In genomic region chr22:22770881-22771280, GRCh38 we compare ENCODE assay signal across 17 cellular contexts.
DNase-seq lines count a peak whose midpoint lies in the region; ATAC-seq and TF ChIP-seq lines count a peak whose summit lies in the region.
"Had no signal": no experiment of that assay in that cellular context is flagged by ENCODE, and none has a peak within 500 bp of the region (broad histone marks: within the 10 kb centered on the region; RNA-seq: fewer than 3 reads in every experiment).

No MANE protein-coding gene starts in this region.

- H4K20me1 ChIP-seq in smooth muscle cell (ENCODE audit: low read depth) = no peaks in the 10 kb centered on the region
- H4K20me1 ChIP-seq: BLaER1 treated with 17β-estradiol and CSF1 and Interleukin-3, amounts not matched to agents 10 nM and 100 nM had no signal

- no peaks in the 10 kb centered on the region for H3K9me3 Mint-ChIP-seq in CD8-positive, alpha-beta memory T cell

- POLR2A ChIA-PET in CD8-positive, alpha-beta memory T cell (lab: Charles Lee) = interaction anchor here (0.8 to 1.1 kb wide), 2 partner anchors 18 to 113 kb away, joined by 3 to 5 read pairs; no protein-coding TSS in a partner anchor

- H3K4me3 ChIP-seq in CD8-positive, alpha-beta memory T cell (ENCODE audit: low read length) = no peak overlapping the region
- H3K4me3 ChIP-seq in coronary artery = no peak overlapping the region
- H3K4me3 ChIP-seq in smooth muscle cell = no peak overlapping the region
- H3K4me3 ChIP-seq: BLaER1 treated with 17β-estradiol and CSF1 and Interleukin-3, amounts not matched to agents 10 nM and 100 nM; MG63; SJCRH30 had no signal

- H2AFZ ChIP-seq in smooth muscle cell (ENCODE audit: low read depth) = no peak overlapping the region

- CTCF ChIA-PET in CD8-positive, alpha-beta memory T cell (lab: Charles Lee) = interaction anchor here (1.0 to 6.9 kb wide), 18 partner anchors 9 to 113 kb away, joined by 3 to 107 read pairs (median 6); no protein-coding TSS in a partner anchor

- no peak overlapping the region for H3K4me2 ChIP-seq in smooth muscle cell

- no peaks in the 10 kb centered on the region for H3K27me3 Mint-ChIP-seq in CD8-positive, alpha-beta memory T cell

- H3K27ac ChIP-seq in C4-2B = peak overlapping the region; percentile 29
- no peak overlapping the region for H3K27ac ChIP-seq in CD8-positive, alpha-beta memory T cell (ENCODE audit: low read depth, low read length)
- H3K27ac ChIP-seq in coronary artery = no peak overlapping the region
- no peak overlapping the region for H3K27ac ChIP-seq in smooth muscle cell (ENCODE audit: low read depth)
- H3K27ac ChIP-seq: BLaER1 treated with 17β-estradiol and CSF1 and Interleukin-3, amounts not matched to agents 10 nM and 100 nM; SJCRH30 had no signal

- H3K27ac Mint-ChIP-seq in CD8-positive, alpha-beta memory T cell = peak overlapping the region; percentile 76 to 96 (median 84)

- H3F3A ChIP-seq in smooth muscle cell (ENCODE audit: low read depth) = no peaks in the 10 kb centered on the region

- H3K4me1 Mint-ChIP-seq in CD8-positive, alpha-beta memory T cell = peaks cover 76 to 99% (median 87%) of the 10 kb centered on the region in 3 donors

- no peak for DNase-seq in CD8-positive, alpha-beta memory T cell
- peak; percentile 56 for DNase-seq in coronary artery (ENCODE audit: low spot score)
- DNase-seq in mesenteric fat pad (ENCODE audit: low spot score) = peak; percentile 41
- DNase-seq in NCI-H2171 (lab: John Stamatoyannopoulos, UW) = no peak
- no peak for DNase-seq in smooth muscle cell (lab: John Stamatoyannopoulos, UW; ENCODE audit: unreplicated experiment)
- DNase-seq: KG1; NCI-H1048; NCI-H1436; NCI-H2081 treated with DMSO at 0.1 percent for 48 hours; NCI-H524 treated with DMSO at 0.1 percent for 48 hours; NK-92 treated with Interleukin-12 subunit alpha and Interleukin-12 subunit beta, amount 100 ng/mL, for 24 hours had no signal

- H3K4me3 Mint-ChIP-seq in CD8-positive, alpha-beta memory T cell = peak overlapping the region in 2 of 7 donors; percentile 0 to 23

- no peaks in the 10 kb centered on the region for H3K9me3 ChIP-seq in CD8-positive, alpha-beta memory T cell (ENCODE audit: low read length)
- no peaks in the 10 kb centered on the region for H3K9me3 ChIP-seq in smooth muscle cell (replicated peaks; ENCODE audit: low read depth)
- H3K9me3 ChIP-seq: BLaER1 treated with 17β-estradiol and CSF1 and Interleukin-3, amounts not matched to agents 10 nM and 100 nM; MG63; SJCRH30 had no signal

- no peaks in the 10 kb centered on the region for H3K36me3 ChIP-seq in CD8-positive, alpha-beta memory T cell (ENCODE audit: insufficient read depth, low read length)
- no peaks in the 10 kb centered on the region for H3K36me3 ChIP-seq in smooth muscle cell (ENCODE audit: low read depth)
- H3K36me3 ChIP-seq: BLaER1 treated with 17β-estradiol and CSF1 and Interleukin-3, amounts not matched to agents 10 nM and 100 nM; MG63; SJCRH30 had no signal

- ATAC-seq in HG02571 (IDR thresholded peaks at IDR 0.05; ENCODE audit: unreplicated experiment) (no peak), GM18909 (IDR thresholded peaks at IDR 0.05; ENCODE audit: poor library complexity, unreplicated experiment) (no peak)

- no peaks in the 10 kb centered on the region for H3K79me2 ChIP-seq in smooth muscle cell (ENCODE audit: low read depth)

- peaks cover 4 to 28% (median 20%) of the 10 kb centered on the region in 3 donors for H3K36me3 Mint-ChIP-seq in CD8-positive, alpha-beta memory T cell

- no peaks in the 10 kb centered on the region for H3K27me3 ChIP-seq in CD8-positive, alpha-beta memory T cell (ENCODE audit: insufficient read depth, low read length, poor library complexity, severe bottlenecking)
- H3K27me3 ChIP-seq in smooth muscle cell (ENCODE audit: low read depth) = peaks cover 60% of the 10 kb centered on the region
- H3K27me3 ChIP-seq: BLaER1 treated with 17β-estradiol and CSF1 and Interleukin-3, amounts not matched to agents 10 nM and 100 nM; MG63; SJCRH30 had no signal

- H3K4me1 ChIP-seq in CD8-positive, alpha-beta memory T cell (ENCODE audit: insufficient read depth, low read length) = peaks cover 4% of the 10 kb centered on the region
- H3K4me1 ChIP-seq in smooth muscle cell (ENCODE audit: low read depth) = no peaks in the 10 kb centered on the region
- H3K4me1 ChIP-seq: SJCRH30 had no signal

- H3K9ac ChIP-seq in smooth muscle cell (ENCODE audit: low read depth) = no peak overlapping the region

- no peak for TF ChIP-seq CTCF in C4-2B (conservative IDR thresholded peaks at IDR 0.05)
- no peak for TF ChIP-seq CTCF in coronary artery (IDR thresholded peaks at IDR 0.05)
- TF ChIP-seq CTCF in smooth muscle cell (IDR thresholded peaks at IDR 0.05; ENCODE audit: borderline replicate concordance, insufficient read depth, poor library complexity, severe bottlenecking) = no peak

Comparison
In these comparisons a context has a peak if more than half of its experiments do, and no peak if none do; other contexts are left out.
1. DNase-seq: peak in coronary artery (single experiment) and mesenteric fat pad (single experiment); none in CD8-positive, alpha-beta memory T cell (0 of 5), NCI-H2171 (single experiment) and smooth muscle cell (single experiment).